Comparison of ENCODE assay signal across 15 cellular contexts in the genomic region with DNA sequence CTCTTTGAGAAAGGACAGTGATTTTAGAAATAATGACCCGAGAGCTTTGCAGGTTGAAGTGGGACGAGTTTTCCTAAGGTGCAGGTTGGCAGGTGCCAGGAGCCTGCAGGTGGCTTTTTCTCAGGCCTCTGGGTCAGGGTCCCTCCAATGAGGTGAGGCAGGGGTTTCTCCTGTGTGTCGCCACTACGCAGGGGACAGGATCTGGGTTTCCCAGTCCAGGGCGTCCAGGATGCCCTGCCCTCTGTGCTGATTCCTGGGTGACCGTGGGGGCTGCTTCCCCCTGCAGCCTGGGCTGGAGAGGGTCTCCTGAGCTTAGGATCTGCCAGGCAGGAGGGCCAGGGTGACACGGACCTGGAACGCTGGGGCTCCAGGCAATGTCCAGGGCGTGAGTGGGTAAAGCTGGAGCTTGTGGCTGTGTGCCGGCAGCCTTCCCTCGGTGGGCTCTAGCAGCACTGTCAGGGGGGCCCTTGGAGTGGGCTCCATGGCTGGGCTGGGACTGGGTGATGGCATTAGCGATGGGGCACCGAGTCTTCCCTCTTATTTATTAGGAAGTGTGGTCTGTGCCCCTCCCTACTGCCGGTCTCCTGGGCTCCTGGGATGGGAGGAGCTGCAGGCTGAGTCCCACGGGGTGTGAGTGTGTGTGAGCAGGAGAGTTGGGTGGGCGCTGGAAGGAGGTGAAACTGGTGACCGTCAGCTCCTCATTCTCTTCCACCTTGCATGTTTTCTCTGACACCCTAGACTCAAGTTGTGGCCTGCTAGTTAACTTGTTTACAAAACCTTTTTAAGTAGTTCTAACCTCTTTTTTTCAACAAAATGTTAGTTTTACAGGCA. TPM values are rescaled to one million over a fixed set of nuclear protein-coding genes. Genes with fewer than 3 reads are reported as not detected.
A peak's percentile ranks its signal among the peaks of the same experiment; 100 is the strongest.
DNase-seq lines count a peak whose midpoint lies in the region; ATAC-seq and TF ChIP-seq lines count a peak whose summit lies in the region.
"Had no signal": no experiment of that assay in that cellular context is flagged by ENCODE, and none has a peak within 500 bp of the region (broad histone marks: within the 10 kb centered on the region; RNA-seq: fewer than 3 reads in every experiment).

No MANE protein-coding gene starts in this region.

- peaks cover 46% of the 10 kb centered on the region for H3K4me1 Mint-ChIP-seq in activated CD4-positive, alpha-beta memory T cell treated with anti-CD3 and anti-CD28 coated beads for 36 hours (ENCODE audit: low read depth)
- peaks cover 18% of the 10 kb centered on the region for H3K4me1 Mint-ChIP-seq in activated CD4-positive, alpha-beta memory T cell treated with anti-CD3 and anti-CD28 coated beads, Interleukin-2, amount 10 ng/mL, durations not matched to agents 7 days and 5 days
- H3K4me1 Mint-ChIP-seq in T-helper 17 cell, result peaks cover 38% of the 10 kb centered on the region
- peaks cover 19% of the 10 kb centered on the region for H3K4me1 Mint-ChIP-seq in endodermal cell

- no peaks in the 10 kb centered on the region for H3K9me3 Mint-ChIP-seq in activated CD4-positive, alpha-beta memory T cell treated with anti-CD3 and anti-CD28 coated beads for 36 hours
- no peaks in the 10 kb centered on the region for H3K9me3 Mint-ChIP-seq in activated CD4-positive, alpha-beta memory T cell treated with anti-CD3 and anti-CD28 coated beads, Interleukin-2, amount 10 ng/mL, durations not matched to agents 7 days and 5 days
- no peaks in the 10 kb centered on the region for H3K9me3 Mint-ChIP-seq in endodermal cell

- intact Hi-C loops in activated CD4-positive, alpha-beta memory T cell treated with anti-CD3 and anti-CD28 coated beads for 36 hours (cut with micrococcal nuclease), result loop anchor here (5.0 kb wide), 1 partner anchor 205 kb away; no protein-coding TSS in a partner anchor
- intact Hi-C loops in mucosa of descending colon (cut with DNase I, micrococcal nuclease), result no loop called here

- ATAC-seq in T-helper 17 cell (no peak), mucosa of descending colon (no peak), GM18909 (IDR thresholded peaks at IDR 0.05; ENCODE audit: poor library complexity, unreplicated experiment) (no peak)

- TF ChIP-seq CTCF in endodermal cell (conservative IDR thresholded peaks at IDR 0.05), result no peak
- TF ChIP-seq CTCF in mucosa of descending colon (IDR thresholded peaks at IDR 0.05), result no peak

- no peaks in the 10 kb centered on the region for H3K4me1 ChIP-seq in endodermal cell (ENCODE audit: control insufficient read depth, insufficient read depth, low read length)
- H3K4me1 ChIP-seq in mucosa of descending colon (ENCODE audit: low read depth), result peaks cover 3% of the 10 kb centered on the region

- POLR2A ChIA-PET in activated CD4-positive, alpha-beta memory T cell treated with anti-CD3 and anti-CD28 coated beads for 36 hours (lab: Charles Lee), result no interaction called here
- POLR2A ChIA-PET in activated CD4-positive, alpha-beta memory T cell treated with anti-CD3 and anti-CD28 coated beads, Interleukin-2, amount 10 ng/mL, durations not matched to agents 7 days and 5 days (lab: Charles Lee), result no interaction called here

- no peak overlapping the region for H3K9ac ChIP-seq in endodermal cell (ENCODE audit: extremely low read depth, low read length, poor library complexity, severe bottlenecking)

- no peaks in the 10 kb centered on the region for H3K36me3 ChIP-seq in endodermal cell (ENCODE audit: control insufficient read depth, insufficient read depth, low read length)
- H3K36me3 ChIP-seq in mucosa of descending colon (ENCODE audit: low read depth), result no peaks in the 10 kb centered on the region
- H3K36me3 ChIP-seq: ascending aorta, SJCRH30, uterus had no signal

- peak overlapping the region; percentile 70 for H3K4me3 Mint-ChIP-seq in activated CD4-positive, alpha-beta memory T cell treated with anti-CD3 and anti-CD28 coated beads for 36 hours
- no peak overlapping the region for H3K4me3 Mint-ChIP-seq in activated CD4-positive, alpha-beta memory T cell treated with anti-CD3 and anti-CD28 coated beads, Interleukin-2, amount 10 ng/mL, durations not matched to agents 7 days and 5 days
- H3K4me3 Mint-ChIP-seq in T-helper 17 cell, result peak overlapping the region; percentile 84
- peak overlapping the region; percentile 57 for H3K4me3 Mint-ChIP-seq in endodermal cell

- no peak for DNase-seq in activated CD4-positive, alpha-beta memory T cell treated with anti-CD3 and anti-CD28 coated beads for 36 hours
- no peak for DNase-seq in activated CD4-positive, alpha-beta memory T cell treated with anti-CD3 and anti-CD28 coated beads, Interleukin-2, amount 10 ng/mL, durations not matched to agents 7 days and 5 days
- DNase-seq in T-helper 17 cell (no peak), endodermal cell (no peak), retina (peak; percentile 43), mucosa of descending colon (no peak), T1000 (lab: John Stamatoyannopoulos, UW) (no peak)
- DNase-seq: activated CD4-positive, alpha-beta T cell treated with anti-CD3 and anti-CD28 coated beads for 4 hours; NCI-H1105; NCI-H748 treated with DMSO at 0.1 percent for 48 hours; SJCRH30; uterus had no signal

- CTCF ChIA-PET in activated CD4-positive, alpha-beta memory T cell treated with anti-CD3 and anti-CD28 coated beads for 36 hours (lab: Charles Lee), result no interaction called here
- CTCF ChIA-PET in activated CD4-positive, alpha-beta memory T cell treated with anti-CD3 and anti-CD28 coated beads, Interleukin-2, amount 10 ng/mL, durations not matched to agents 7 days and 5 days (lab: Charles Lee), result no interaction called here

- H3K36me3 Mint-ChIP-seq in activated CD4-positive, alpha-beta memory T cell treated with anti-CD3 and anti-CD28 coated beads for 36 hours, result no peaks in the 10 kb centered on the region
- H3K36me3 Mint-ChIP-seq in activated CD4-positive, alpha-beta memory T cell treated with anti-CD3 and anti-CD28 coated beads, Interleukin-2, amount 10 ng/mL, durations not matched to agents 7 days and 5 days (ENCODE audit: low read depth), result no peaks in the 10 kb centered on the region
- no peaks in the 10 kb centered on the region for H3K36me3 Mint-ChIP-seq in T-helper 17 cell (ENCODE audit: low read depth)
- no peaks in the 10 kb centered on the region for H3K36me3 Mint-ChIP-seq in endodermal cell (ENCODE audit: low read depth)

- H3K27ac ChIP-seq in endodermal cell (ENCODE audit: low read depth, low read length), result no peak overlapping the region
- H3K27ac ChIP-seq: ascending aorta, SJCRH30, uterus had no signal

- no peaks in the 10 kb centered on the region for H3K27me3 Mint-ChIP-seq in activated CD4-positive, alpha-beta memory T cell treated with anti-CD3 and anti-CD28 coated beads for 36 hours
- peaks cover 27% of the 10 kb centered on the region for H3K27me3 Mint-ChIP-seq in activated CD4-positive, alpha-beta memory T cell treated with anti-CD3 and anti-CD28 coated beads, Interleukin-2, amount 10 ng/mL, durations not matched to agents 7 days and 5 days
- H3K27me3 Mint-ChIP-seq in T-helper 17 cell, result no peaks in the 10 kb centered on the region
- peaks cover 30% of the 10 kb centered on the region for H3K27me3 Mint-ChIP-seq in endodermal cell (ENCODE audit: insufficient read depth)

- H3K9me3 ChIP-seq in T-helper 17 cell (ENCODE audit: control insufficient read depth, low read length, poor library complexity, severe bottlenecking) (no peaks in the 10 kb centered on the region), endodermal cell (ENCODE audit: control insufficient read depth, low read length) (no peaks in the 10 kb centered on the region), mucosa of descending colon (no peaks in the 10 kb centered on the region)
- H3K9me3 ChIP-seq: ascending aorta, SJCRH30, uterus had no signal

- WGBS in endodermal cell (ENCODE audit: insufficient coverage in 1 of 2, insufficient read length in 1 of 2), 2 experiments, result 82 to 93% methylated on average over 6 to 17 of the region's 17 CpGs

- no peak overlapping the region for H3K27ac Mint-ChIP-seq in activated CD4-positive, alpha-beta memory T cell treated with anti-CD3 and anti-CD28 coated beads for 36 hours
- H3K27ac Mint-ChIP-seq in activated CD4-positive, alpha-beta memory T cell treated with anti-CD3 and anti-CD28 coated beads, Interleukin-2, amount 10 ng/mL, durations not matched to agents 7 days and 5 days, result no peak overlapping the region
- H3K27ac Mint-ChIP-seq in T-helper 17 cell (peak overlapping the region; percentile 98), endodermal cell (no peak overlapping the region)

- peaks cover 22% of the 10 kb centered on the region for H3K27me3 ChIP-seq in endodermal cell (ENCODE audit: control insufficient read depth, insufficient read depth, low read length, poor library complexity, severe bottlenecking)
- H3K27me3 ChIP-seq: SJCRH30, uterus had no signal

- H3K4me3 ChIP-seq in endodermal cell (ENCODE audit: low read length) (peak overlapping the region; percentile 69), mucosa of descending colon (no peak overlapping the region)
- H3K4me3 ChIP-seq: uterus had no signal

RNA-seq across cellular contexts. Expression of a gene that starts 1.8 kb away (rescaled TPM):
- 1 to 10 TPM; 6.4 to 8.9 TPM for total RNA-seq in activated CD4-positive, alpha-beta memory T cell treated with anti-CD3 and anti-CD28 coated beads for 36 hours
- total RNA-seq in activated CD4-positive, alpha-beta memory T cell treated with anti-CD3 and anti-CD28 coated beads, Interleukin-2, amount 10 ng/mL, durations not matched to agents 7 days and 5 days, result under 1 TPM; 0.81 to 0.93 TPM
- 10 to 100 TPM; 27.1 to 28.9 TPM for total RNA-seq in T-helper 17 cell
- 10 to 100 TPM; 27.1 to 27.3 TPM for total RNA-seq in endodermal cell
- 45.7 TPM for polyA plus RNA-seq in endodermal cell (2013, experiment 1 of 2)
- polyA plus RNA-seq in endodermal cell (2013, experiment 2 of 2), result 40.9 TPM
- total RNA-seq in mucosa of descending colon, result 1 to 10 TPM in 2 of 3 donors, under 1 TPM in 1; 0.69 to 2.0 (median 1.2) TPM

RNA-seq across cellular contexts. Expression of a gene that starts 39.1 kb away (rescaled TPM):
- not detected for total RNA-seq in activated CD4-positive, alpha-beta memory T cell treated with anti-CD3 and anti-CD28 coated beads for 36 hours
- total RNA-seq in activated CD4-positive, alpha-beta memory T cell treated with anti-CD3 and anti-CD28 coated beads, Interleukin-2, amount 10 ng/mL, durations not matched to agents 7 days and 5 days, result not detected
- total RNA-seq in T-helper 17 cell, result not detected
- total RNA-seq in endodermal cell, result under 1 TPM in 1 of 2 donors, not detected in 1; 0.15 TPM
- polyA plus RNA-seq in endodermal cell (2013, experiment 1 of 2), result not detected
- not detected for polyA plus RNA-seq in endodermal cell (2013, experiment 2 of 2)
- total RNA-seq in mucosa of descending colon, result not detected
- total RNA-seq: ascending aorta, fibroblast of lung, uterus had no signal
- polyA plus RNA-seq: fibroblast of lung had no signal
